ENCODE assay signal across 12 cellular contexts in the genomic region with DNA sequence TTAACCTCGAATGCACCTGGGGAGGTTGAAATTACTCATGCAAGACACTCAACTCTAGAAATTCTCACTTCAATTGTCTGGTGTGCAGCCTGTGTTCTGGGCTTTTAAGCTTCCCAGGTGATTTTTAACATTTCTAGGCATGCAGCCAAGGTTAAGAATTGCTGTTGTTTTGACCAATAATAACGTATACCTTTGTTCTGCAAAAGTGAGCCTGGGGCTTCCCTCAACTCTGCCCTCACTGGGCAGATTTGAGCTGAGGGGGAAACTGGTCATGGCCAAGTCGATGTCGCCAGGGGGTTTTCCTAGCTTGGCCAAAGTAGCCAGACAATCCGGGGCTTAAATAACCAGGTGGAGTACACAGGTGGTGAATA. TPM values are rescaled to one million over a fixed set of nuclear protein-coding genes. Genes with fewer than 3 reads are reported as not detected.
A peak's percentile ranks its signal among the peaks of the same experiment; 100 is the strongest.
DNase-seq lines count a peak whose midpoint lies in the region; ATAC-seq and TF ChIP-seq lines count a peak whose summit lies in the region.
"Had no signal": no experiment of that assay in that cellular context is flagged by ENCODE, and none has a peak within 500 bp of the region (broad histone marks: within the 10 kb centered on the region; RNA-seq: fewer than 3 reads in every experiment).

No MANE protein-coding gene starts in this region.

- H3K4me2 ChIP-seq in PC-9, result peak overlapping the region; percentile 51

- CTCF ChIA-PET in PC-9 (lab: Charles Lee), result no interaction called here

- H3K9me3 ChIP-seq in PC-9 (ENCODE audit: insufficient read depth, low read depth) (no peaks in the 10 kb centered on the region), uterus (no peaks in the 10 kb centered on the region)
- H3K9me3 ChIP-seq: suprapubic skin had no signal

- H2AFZ ChIP-seq in PC-9, result no peak overlapping the region

- H3K27me3 ChIP-seq in PC-9 (ENCODE audit: insufficient read depth, low read depth) (no peaks in the 10 kb centered on the region), uterus (no peaks in the 10 kb centered on the region)

- H3K27ac ChIP-seq in PC-9 (0 out of 2 replicates have a peak overlapping the region, but pooled peaks have one; percentile 4), uterus (no peak overlapping the region)
- H3K27ac ChIP-seq: suprapubic skin had no signal

- H3K4me3 ChIP-seq in PC-9 (no peak overlapping the region), uterus (no peak overlapping the region)
- H3K4me3 ChIP-seq: suprapubic skin had no signal

- no peak for TF ChIP-seq POLR2A in uterus (IDR thresholded peaks at IDR 0.05)

- H3K4me1 ChIP-seq in PC-9 (replicated peaks; ENCODE audit: insufficient read depth) (peaks cover 15% of the 10 kb centered on the region), uterus (no peaks in the 10 kb centered on the region)
- H3K4me1 ChIP-seq: suprapubic skin had no signal

- H4K20me1 ChIP-seq in PC-9 (ENCODE audit: insufficient read depth), result no peaks in the 10 kb centered on the region

- BruUV-seq in PC-9 (replicated peaks; lab: Mats Ljungman, UMichigan), result no TSS peak

- DNase-seq in PC-9 (peak in 1 of 2 experiments; percentile 51), uterus (no peak), midbrain (lab: John Stamatoyannopoulos, UW) (no peak), DMS153 (lab: John Stamatoyannopoulos, UW) (no peak), AG08396 (ENCODE audit: low spot score) (no peak)
- DNase-seq: DMS 273 treated with DMSO at 0.1 percent for 48 hours, NCI-H774 had no signal

- H3K36me3 ChIP-seq in PC-9 (ENCODE audit: low read depth) (no peaks in the 10 kb centered on the region), uterus (no peaks in the 10 kb centered on the region)
- H3K36me3 ChIP-seq: suprapubic skin had no signal

- no peaks in the 10 kb centered on the region for H3K9me2 ChIP-seq in PC-9 (ENCODE audit: insufficient read depth)

- intact Hi-C loops in PC-9 (cut with micrococcal nuclease; ENCODE audit: unreplicated experiment) (no loop called here), uterus (cut with DNase I; ENCODE audit: low total_unique reads) (no loop called here)

- TF ChIP-seq CTCF in PC-9 (conservative IDR thresholded peaks at IDR 0.05) (no peak), uterus (IDR thresholded peaks at IDR 0.05) (no peak)

- peak; percentile 79 for ATAC-seq in GM18517 (IDR thresholded peaks at IDR 0.05; ENCODE audit: unreplicated experiment)
- peak; percentile 95 for ATAC-seq in GM21447 (IDR thresholded peaks at IDR 0.05; ENCODE audit: unreplicated experiment)
- peak; percentile 91 for ATAC-seq in HG03159 (IDR thresholded peaks at IDR 0.05; ENCODE audit: unreplicated experiment)

- no peaks in the 10 kb centered on the region for H3K79me2 ChIP-seq in PC-9 (ENCODE audit: low read depth)

- POLR2A ChIA-PET in PC-9 (lab: Charles Lee; ENCODE audit: unreplicated experiment), result interaction anchor here (0.7 kb wide), 1 partner anchor 305 kb away, joined by 6 read pairs; no protein-coding TSS in a partner anchor

- peaks cover 8% of the 10 kb centered on the region; the same call in 1 of the 2 replicates for H3F3A ChIP-seq in PC-9 (ENCODE audit: insufficient read depth, low read depth)

RNA-seq across cellular contexts. Expression of a gene that starts 0.6 kb away (rescaled TPM):
- total RNA-seq in PC-9 (2021), result not detected in 2 replicates
- not detected for total RNA-seq in uterus
- total RNA-seq: lung microvascular endothelial cell, suprapubic skin had no signal

RNA-seq across cellular contexts. Expression of a gene that starts 22.1 kb away (rescaled TPM):
- total RNA-seq in PC-9 (2021) (0.94 TPM in 1 of 2 replicates, not detected in the other), uterus (1 to 10 TPM in 1 of 4 donors, not detected in 3; 1.0 TPM)
- total RNA-seq: lung microvascular endothelial cell, suprapubic skin had no signal
